In the genomic region with DNA sequence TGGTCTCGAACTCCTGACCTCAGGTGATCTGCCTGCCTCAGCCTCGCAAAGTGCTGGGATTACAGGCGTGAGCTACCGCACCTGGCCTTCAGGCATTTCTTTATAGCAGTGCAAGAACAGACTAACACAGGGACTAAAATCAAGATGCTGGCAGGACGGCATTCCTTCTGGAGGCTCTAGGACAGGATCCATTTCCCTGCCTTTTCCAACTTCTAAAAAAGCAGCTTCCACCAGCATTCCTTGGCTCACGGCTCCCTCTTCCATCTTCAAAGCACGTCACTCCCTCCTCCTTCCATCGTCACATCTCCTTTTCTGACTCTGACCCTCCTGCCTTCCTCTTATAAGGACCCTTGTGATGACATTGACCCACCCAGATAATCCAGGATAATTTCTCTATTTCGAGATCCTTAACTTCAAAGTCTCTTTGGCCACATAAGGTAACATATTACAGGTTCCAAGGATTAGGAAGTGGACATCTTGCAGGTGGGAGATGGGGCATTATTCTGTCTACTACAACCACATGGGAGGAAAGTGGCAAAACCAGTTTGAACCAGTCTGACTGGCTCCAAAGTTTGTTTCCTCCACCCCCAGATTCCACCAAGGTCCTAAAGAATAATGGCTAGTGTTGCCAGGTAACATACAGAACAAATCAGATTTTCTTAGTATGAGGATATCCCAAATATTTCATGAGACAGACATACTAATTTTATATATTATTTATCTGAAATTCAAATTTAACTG, we compare ENCODE assay signal across 2 cellular contexts.
TF ChIP-seq lines count a peak whose summit lies in the region.

No MANE protein-coding gene starts in this region.

TF ChIP-seq in Ishikawa, 13 proteins besides CTCF, POLR2A, EP300 and RAD21:
- TF ChIP-seq, protein P1, sequence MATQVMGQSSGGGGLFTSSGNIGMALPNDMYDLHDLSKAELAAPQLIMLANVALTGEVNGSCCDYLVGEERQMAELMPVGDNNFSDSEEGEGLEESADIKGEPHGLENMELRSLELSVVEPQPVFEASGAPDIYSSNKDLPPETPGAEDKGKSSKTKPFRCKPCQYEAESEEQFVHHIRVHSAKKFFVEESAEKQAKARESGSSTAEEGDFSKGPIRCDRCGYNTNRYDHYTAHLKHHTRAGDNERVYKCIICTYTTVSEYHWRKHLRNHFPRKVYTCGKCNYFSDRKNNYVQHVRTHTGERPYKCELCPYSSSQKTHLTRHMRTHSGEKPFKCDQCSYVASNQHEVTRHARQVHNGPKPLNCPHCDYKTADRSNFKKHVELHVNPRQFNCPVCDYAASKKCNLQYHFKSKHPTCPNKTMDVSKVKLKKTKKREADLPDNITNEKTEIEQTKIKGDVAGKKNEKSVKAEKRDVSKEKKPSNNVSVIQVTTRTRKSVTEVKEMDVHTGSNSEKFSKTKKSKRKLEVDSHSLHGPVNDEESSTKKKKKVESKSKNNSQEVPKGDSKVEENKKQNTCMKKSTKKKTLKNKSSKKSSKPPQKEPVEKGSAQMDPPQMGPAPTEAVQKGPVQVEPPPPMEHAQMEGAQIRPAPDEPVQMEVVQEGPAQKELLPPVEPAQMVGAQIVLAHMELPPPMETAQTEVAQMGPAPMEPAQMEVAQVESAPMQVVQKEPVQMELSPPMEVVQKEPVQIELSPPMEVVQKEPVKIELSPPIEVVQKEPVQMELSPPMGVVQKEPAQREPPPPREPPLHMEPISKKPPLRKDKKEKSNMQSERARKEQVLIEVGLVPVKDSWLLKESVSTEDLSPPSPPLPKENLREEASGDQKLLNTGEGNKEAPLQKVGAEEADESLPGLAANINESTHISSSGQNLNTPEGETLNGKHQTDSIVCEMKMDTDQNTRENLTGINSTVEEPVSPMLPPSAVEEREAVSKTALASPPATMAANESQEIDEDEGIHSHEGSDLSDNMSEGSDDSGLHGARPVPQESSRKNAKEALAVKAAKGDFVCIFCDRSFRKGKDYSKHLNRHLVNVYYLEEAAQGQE (IDR thresholded peaks at IDR 0.05; ENCODE audit: low read depth) = no peak
- peak; percentile 47; the same call in 1 of the 2 replicates for TF ChIP-seq EGR1 (IDR thresholded peaks at IDR 0.05)
- TF ChIP-seq TCF12 (IDR thresholded peaks at IDR 0.05; ENCODE audit: low read depth) = 0 out of 2 replicates have a peak, but pooled peaks have one; percentile 44
- TF ChIP-seq YY1 (IDR thresholded peaks at IDR 0.05; ENCODE audit: low read depth) = 0 out of 2 replicates have a peak, but pooled peaks have one; percentile 28
- peak; percentile 68 for TF ChIP-seq MAX (IDR thresholded peaks at IDR 0.05)
TF ChIP-seq in Ishikawa: peak in this region for 4.

TF ChIP-seq in H1, 55 proteins besides CTCF, POLR2A, EP300 and RAD21:
- peak; percentile 73 for TF ChIP-seq E2F6 (IDR thresholded peaks at IDR 0.05)
- TF ChIP-seq EGR1 (IDR thresholded peaks at IDR 0.05; ENCODE audit: borderline replicate concordance, low read depth, low read length) = no peak
- TF ChIP-seq MAX (IDR thresholded peaks at IDR 0.05) = peak; percentile 77
- TF ChIP-seq RXRA (IDR thresholded peaks at IDR 0.05; ENCODE audit: insufficient read depth, low read depth, low read length) = no peak
TF ChIP-seq in H1: peak in this region for 2.
